Comparison of ENCODE assay signal across 8 cellular contexts in genomic region chr13:48000559-48001126, GRCh38. TPM values are rescaled to one million over a fixed set of nuclear protein-coding genes. Genes with fewer than 3 reads are reported as not detected.
DNase-seq lines count a peak whose midpoint lies in the region; ATAC-seq, FAIRE-seq and TF ChIP-seq lines count a peak whose summit lies in the region.

No MANE protein-coding gene starts in this region.

- H3K36me3 ChIP-seq in breast epithelium = no peaks in the 10 kb centered on the region

- intact Hi-C loops in breast epithelium (cut with DNase I; ENCODE audit: low total_unique reads) = loop anchor here (5.0 kb wide), 1 partner anchor 992 kb away; no protein-coding TSS in a partner anchor

- peak overlapping the region; percentile 86 to 88 for H3K27ac ChIP-seq in breast epithelium
- peak overlapping the region; percentile 84 for H3K27ac ChIP-seq in layer of hippocampus (ENCODE audit: low read depth, low read length)
- peak overlapping the region; percentile 78 for H3K27ac ChIP-seq in substantia nigra (ENCODE audit: low read depth, low read length, poor library complexity, severe bottlenecking)

- no peaks in the 10 kb centered on the region for H3K9me3 ChIP-seq in breast epithelium

- H3K4me3 ChIP-seq in LNCaP clone FGC (ENCODE audit: low read depth, low read length) (peak overlapping the region; percentile 84), breast epithelium (peak overlapping the region; percentile 92 to 99 (median 98))

- peak; percentile 36 for ATAC-seq in GM21825 (IDR thresholded peaks at IDR 0.05; ENCODE audit: unreplicated experiment)

- H3K4me1 ChIP-seq in breast epithelium = peaks cover 0 to 5% of the 10 kb centered on the region in 2 donors

- no peak for TF ChIP-seq CTCF in LNCaP clone FGC (IDR thresholded peaks at IDR 0.05; ENCODE audit: control insufficient read depth, extremely low read depth, insufficient read depth)
- TF ChIP-seq CTCF in breast epithelium (IDR thresholded peaks at IDR 0.05) = no peak
- no peak for TF ChIP-seq CTCF in D721Med (IDR thresholded peaks at IDR 0.05; ENCODE audit: insufficient read depth, missing control alignments)

- FAIRE-seq in D721Med (lab: Jason Lieb, UNC) = no peak

- no peaks in the 10 kb centered on the region for H3K27me3 ChIP-seq in breast epithelium
- no peaks in the 10 kb centered on the region for H3K27me3 ChIP-seq in layer of hippocampus (ENCODE audit: control insufficient read depth, insufficient read depth, low read length)

- DNase-seq in NCI-H1105 treated with DMSO at 0.1 percent for 48 hours (lab: John Stamatoyannopoulos, UW) (peak; percentile 8), NCI-H1105 (lab: John Stamatoyannopoulos, UW) (no peak), LNCaP clone FGC (ENCODE audit: low read depth) (no peak), breast epithelium (ENCODE audit: low spot score in 2 of 2) (peak in 1 of 2 donors; percentile 52), substantia nigra (lab: John Stamatoyannopoulos, UW) (peak in 9 of 49 donors; percentile 22 to 77 (median 49)), D721Med (ENCODE audit: insufficient read length, low spot score) (no peak)

- no peak for TF ChIP-seq POLR2A in breast epithelium (IDR thresholded peaks at IDR 0.05)

RNA-seq across cellular contexts. Expression of gene SUCLA2, which starts 0.4 kb away (rescaled TPM):
- 10 to 100 TPM; 42.3 to 75.4 (median 61.3) TPM for total RNA-seq in breast epithelium

RNA-seq across cellular contexts. Expression of gene NUDT15, which starts 36.9 kb away (rescaled TPM):
- 10 to 100 TPM in 1 of 3 donors, 1 to 10 TPM in 2; 8.0 to 12.1 (median 8.2) TPM for total RNA-seq in breast epithelium
